8 cellular contexts compared by ENCODE assay signal in the genomic region with DNA sequence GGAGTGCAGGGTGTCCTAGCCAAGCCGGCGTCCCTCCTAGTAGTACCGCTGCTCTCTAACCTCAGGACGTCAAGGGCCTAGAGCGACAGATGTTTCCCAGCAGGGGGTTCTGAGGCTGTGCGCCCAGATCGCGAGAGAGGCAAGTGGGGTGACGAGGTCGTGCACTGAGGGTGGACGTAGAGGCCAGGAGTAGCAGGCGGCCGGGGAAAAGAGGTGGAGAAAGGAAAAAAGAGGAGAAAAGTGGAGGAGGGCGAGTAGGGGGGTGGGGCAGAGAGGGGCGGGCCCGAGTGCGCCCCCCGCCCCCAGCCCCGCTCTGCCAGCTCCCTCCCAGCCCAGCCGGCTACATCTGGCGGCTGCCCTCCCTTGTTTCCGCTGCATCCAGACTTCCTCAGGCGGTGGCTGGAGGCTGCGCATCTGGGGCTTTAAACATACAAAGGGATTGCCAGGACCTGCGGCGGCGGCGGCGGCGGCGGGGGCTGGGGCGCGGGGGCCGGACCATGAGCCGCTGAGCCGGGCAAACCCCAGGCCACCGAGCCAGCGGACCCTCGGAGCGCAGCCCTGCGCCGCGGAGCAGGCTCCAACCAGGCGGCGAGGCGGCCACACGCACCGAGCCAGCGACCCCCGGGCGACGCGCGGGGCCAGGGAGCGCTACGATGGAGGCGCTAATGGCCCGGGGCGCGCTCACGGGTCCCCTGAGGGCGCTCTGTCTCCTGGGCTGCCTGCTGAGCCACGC. TPM values are rescaled to one million over a fixed set of nuclear protein-coding genes. Genes with fewer than 3 reads are reported as not detected.
A peak's percentile ranks its signal among the peaks of the same experiment; 100 is the strongest.
DNase-seq lines count a peak whose midpoint lies in the region; ATAC-seq and TF ChIP-seq lines count a peak whose summit lies in the region.

A gene (plus strand): TSS at position 372 of the 733 bp plus-strand sequence. CDS start 282 bp downstream, at position 654.

- H3K4me1 Mint-ChIP-seq in activated naive CD8-positive, alpha-beta T cell treated with anti-CD3 and anti-CD28 coated beads, Interleukin-2, amount 50 U/mL, for 24 hours, result no peaks in the 10 kb centered on the region

- H3K4me1 ChIP-seq in SK-N-SH (ENCODE audit: control insufficient read depth in 1 of 2, insufficient read depth in 2 of 2, low read depth in 1 of 2, low read length in 1 of 2) (peaks cover 10 to 30% of the 10 kb centered on the region in 2 experiments), gastroesophageal sphincter (peaks cover 0 to 59% (median 9%) of the 10 kb centered on the region in 3 donors), ovary (ENCODE audit: insufficient read depth) (peaks cover 4% of the 10 kb centered on the region)

- no peaks in the 10 kb centered on the region for H3K9me3 Mint-ChIP-seq in activated naive CD8-positive, alpha-beta T cell treated with anti-CD3 and anti-CD28 coated beads, Interleukin-2, amount 50 U/mL, for 24 hours

- no peaks in the 10 kb centered on the region for H3K27me3 ChIP-seq in SK-N-SH (ENCODE audit: insufficient read depth)
- peaks cover 55% of the 10 kb centered on the region for H3K27me3 ChIP-seq in gastroesophageal sphincter
- H3K27me3 ChIP-seq in ovary, result no peaks in the 10 kb centered on the region

- H3K36me3 Mint-ChIP-seq in activated naive CD8-positive, alpha-beta T cell treated with anti-CD3 and anti-CD28 coated beads, Interleukin-2, amount 50 U/mL, for 24 hours (ENCODE audit: low read depth), result no peaks in the 10 kb centered on the region

- DNase-seq in EL, result peak; percentile 68
- peak; percentile 96 for DNase-seq in SK-N-SH
- peak; percentile 82 to 89 (median 85) for DNase-seq in ovary
- DNase-seq in activated naive CD8-positive, alpha-beta T cell treated with anti-CD3 and anti-CD28 coated beads, Interleukin-2, amount 50 U/mL, for 24 hours, result no peak
- no peak for DNase-seq in stimulated activated CD4-positive, alpha-beta T cell treated with anti-CD3 and anti-CD28 coated beads, Interleukin-2, amount 100 ng/mL, for 24 hours

- POLR2A ChIA-PET in SK-N-SH (lab: Yijun Ruan, JAX), result interaction anchor here (0.7 to 1.8 kb wide), 3 partner anchors 16 to 177 kb away, joined by 5 to 6 read pairs (median 5); a partner anchor contains a TSS

- peaks cover 33% of the 10 kb centered on the region for H3K27me3 Mint-ChIP-seq in activated naive CD8-positive, alpha-beta T cell treated with anti-CD3 and anti-CD28 coated beads, Interleukin-2, amount 50 U/mL, for 24 hours

- H3K4me3 Mint-ChIP-seq in activated naive CD8-positive, alpha-beta T cell treated with anti-CD3 and anti-CD28 coated beads, Interleukin-2, amount 50 U/mL, for 24 hours, result no peak within 1 kb of the TSS

- 19% methylated on average over 22 of the region's 63 CpGs for WGBS in SK-N-SH (ENCODE audit: low lambda C conversion rate)
- 5 to 10% methylated on average over 6 to 10 of the region's 63 CpGs for WGBS in gastroesophageal sphincter (ENCODE audit: low coverage in 1 of 2), 2 donors
- WGBS in ovary, 3 donors, result 0 to 1% (median 1%) methylated on average over 55 to 63 of the region's 63 CpGs

- H3K27ac ChIP-seq in SK-N-SH (ENCODE audit: low read depth in 2 of 2, low read length in 1 of 2) (peak within 1 kb of the TSS; percentile 74 to 98), gastroesophageal sphincter (peak within 1 kb of the TSS; percentile 60 to 88 (median 85)), ovary (peak within 1 kb of the TSS; percentile 83 to 87)

- no peak for TF ChIP-seq RAD21 in SK-N-SH (IDR thresholded peaks at IDR 0.05; ENCODE audit: low read length)

- no peaks in the 10 kb centered on the region for H3K9me2 ChIP-seq in SK-N-SH

- H3K4me3 ChIP-seq in SK-N-SH (ENCODE audit: low read depth in 2 of 2, low read length in 1 of 2) (peak within 1 kb of the TSS; percentile 88 to 96), gastroesophageal sphincter (peak within 1 kb of the TSS; percentile 44 to 61), ovary (peak within 1 kb of the TSS; percentile 65)

- ATAC-seq in gastroesophageal sphincter, result peak; percentile 73
- ATAC-seq in activated naive CD8-positive, alpha-beta T cell treated with anti-CD3 and anti-CD28 coated beads, Interleukin-2, amount 50 U/mL, for 24 hours, result no peak
- no peak for ATAC-seq in GM19455 (IDR thresholded peaks at IDR 0.05; ENCODE audit: unreplicated experiment)
- ATAC-seq in GM21529 (IDR thresholded peaks at IDR 0.05; ENCODE audit: unreplicated experiment), result no peak

- H3K9me3 ChIP-seq in SK-N-SH (no peaks in the 10 kb centered on the region), gastroesophageal sphincter (no peaks in the 10 kb centered on the region), ovary (no peaks in the 10 kb centered on the region)

- peaks cover 48% of the 10 kb centered on the region for H3K79me2 ChIP-seq in SK-N-SH (ENCODE audit: insufficient read depth)

- H3K4me2 ChIP-seq in SK-N-SH, result peak within 1 kb of the TSS; percentile 90

- no peak within 1 kb of the TSS for H3K27ac Mint-ChIP-seq in activated naive CD8-positive, alpha-beta T cell treated with anti-CD3 and anti-CD28 coated beads, Interleukin-2, amount 50 U/mL, for 24 hours

- TF ChIP-seq POLR2A in gastroesophageal sphincter (IDR thresholded peaks at IDR 0.05) (peak; percentile 35 to 74), ovary (IDR thresholded peaks at IDR 0.05) (no peak)

- CTCF ChIA-PET in SK-N-SH (lab: Yijun Ruan, JAX), result interaction anchor here (2.2 to 3.5 kb wide), 4 partner anchors 14 to 24 kb away, joined by 10 to 22 read pairs (median 10); no protein-coding TSS in a partner anchor

- TF ChIP-seq EP300 in SK-N-SH (IDR thresholded peaks at IDR 0.05; ENCODE audit: borderline replicate concordance in 1 of 2, low read depth in 1 of 2, low read length in 1 of 2) (peak; percentile 25 to 63; a peak in 2 of 4 replicates), gastroesophageal sphincter (IDR thresholded peaks at IDR 0.05) (no peak), ovary (IDR thresholded peaks at IDR 0.05) (no peak)

- peaks cover 26% of the 10 kb centered on the region for H4K20me1 ChIP-seq in SK-N-SH (ENCODE audit: insufficient read depth)

- H3K9ac ChIP-seq in SK-N-SH, result peak within 1 kb of the TSS; percentile 94

- H3F3A ChIP-seq in SK-N-SH (replicated peaks; ENCODE audit: insufficient read depth), result peaks cover 14% of the 10 kb centered on the region

- intact Hi-C loops in ovary (cut with DNase I), result no loop called here

- no peak for TF ChIP-seq CTCF in SK-N-SH (IDR thresholded peaks at IDR 0.05)
- TF ChIP-seq CTCF in gastroesophageal sphincter (IDR thresholded peaks at IDR 0.05), result no peak
- TF ChIP-seq CTCF in ovary (IDR thresholded peaks at IDR 0.05), result no peak

- H3K36me3 ChIP-seq in SK-N-SH (replicated peaks in 1 of 2; ENCODE audit: control insufficient read depth in 1 of 2, insufficient read depth in 2 of 2, low read length in 1 of 2), result peaks cover 25 to 26% of the 10 kb centered on the region in 2 experiments
- peaks cover 0 to 10% of the 10 kb centered on the region in 2 donors for H3K36me3 ChIP-seq in gastroesophageal sphincter
- H3K36me3 ChIP-seq in ovary, result no peaks in the 10 kb centered on the region

- H2AFZ ChIP-seq in SK-N-SH (ENCODE audit: low read depth), result no peak within 1 kb of the TSS

TF ChIP-seq in SK-N-SH, 30 proteins besides CTCF, POLR2A, EP300 and RAD21 (continues in another document):
- TF ChIP-seq NRF1 (IDR thresholded peaks at IDR 0.05; ENCODE audit: low read depth, low read length), result peak; percentile 56
- no peak for TF ChIP-seq RXRA (IDR thresholded peaks at IDR 0.05; ENCODE audit: borderline replicate concordance, low read depth)
- TF ChIP-seq GABPA (IDR thresholded peaks at IDR 0.05; ENCODE audit: low read depth), result no peak
- TF ChIP-seq RFX5 (IDR thresholded peaks at IDR 0.05; ENCODE audit: low read length), result no peak
- TF ChIP-seq TEAD4 (IDR thresholded peaks at IDR 0.05; ENCODE audit: borderline replicate concordance, insufficient read depth), result no peak
- TF ChIP-seq, protein P1, sequence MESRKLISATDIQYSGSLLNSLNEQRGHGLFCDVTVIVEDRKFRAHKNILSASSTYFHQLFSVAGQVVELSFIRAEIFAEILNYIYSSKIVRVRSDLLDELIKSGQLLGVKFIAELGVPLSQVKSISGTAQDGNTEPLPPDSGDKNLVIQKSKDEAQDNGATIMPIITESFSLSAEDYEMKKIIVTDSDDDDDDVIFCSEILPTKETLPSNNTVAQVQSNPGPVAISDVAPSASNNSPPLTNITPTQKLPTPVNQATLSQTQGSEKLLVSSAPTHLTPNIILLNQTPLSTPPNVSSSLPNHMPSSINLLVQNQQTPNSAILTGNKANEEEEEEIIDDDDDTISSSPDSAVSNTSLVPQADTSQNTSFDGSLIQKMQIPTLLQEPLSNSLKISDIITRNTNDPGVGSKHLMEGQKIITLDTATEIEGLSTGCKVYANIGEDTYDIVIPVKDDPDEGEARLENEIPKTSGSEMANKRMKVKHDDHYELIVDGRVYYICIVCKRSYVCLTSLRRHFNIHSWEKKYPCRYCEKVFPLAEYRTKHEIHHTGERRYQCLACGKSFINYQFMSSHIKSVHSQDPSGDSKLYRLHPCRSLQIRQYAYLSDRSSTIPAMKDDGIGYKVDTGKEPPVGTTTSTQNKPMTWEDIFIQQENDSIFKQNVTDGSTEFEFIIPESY (IDR thresholded peaks at IDR 0.05; ENCODE audit: borderline replicate concordance, low read depth), result no peak
- TF ChIP-seq JUND (IDR thresholded peaks at IDR 0.05), result no peak
- peak; percentile 39 for TF ChIP-seq CHD2 (IDR thresholded peaks at IDR 0.05; ENCODE audit: low read length, partially characterized antibody)
- 0 out of 2 replicates have a peak, but pooled peaks have one; percentile 7 for TF ChIP-seq RCOR1 (IDR thresholded peaks at IDR 0.05; ENCODE audit: low read length)
- TF ChIP-seq FOXJ3 (CRISPR knock-in tag; IDR thresholded peaks at IDR 0.05), result peak; percentile 41; the same call in 1 of the 2 replicates
- TF ChIP-seq POLR2AphosphoS5 (IDR thresholded peaks at IDR 0.05; ENCODE audit: low read depth, low read length), result peak; percentile 42; the same call in 1 of the 2 replicates
- TF ChIP-seq MXI1 (IDR thresholded peaks at IDR 0.05; ENCODE audit: low read depth, low read length), result peak; percentile 34; the same call in 1 of the 2 replicates
- TF ChIP-seq TCF12 (IDR thresholded peaks at IDR 0.05), result peak; percentile 54; the same call in 1 of the 2 replicates
- TF ChIP-seq TAF1 (IDR thresholded peaks at IDR 0.05; ENCODE audit: borderline replicate concordance, low read depth, low read length), result peak; percentile 65

RNA-seq across cellular contexts. Expression of the gene that starts here (rescaled TPM):
- polyA plus RNA-seq in SK-N-SH (2012; rRNA removed) (963 and 1,101 TPM in 2 replicates), ovary (100 to 1,000 TPM; 191 to 483 TPM)
- 657 and 848 TPM in 2 replicates for polyA plus RNA-seq in SK-N-SH (2012; cell fraction: cytosol; rRNA removed)
- 471 and 582 TPM in 2 replicates for polyA plus RNA-seq in SK-N-SH (2012; cell fraction: nucleus; rRNA removed)
- total RNA-seq in gastroesophageal sphincter (100 to 1,000 TPM; 155 to 309 (median 265) TPM), ovary (100 to 1,000 TPM; 102 to 629 (median 300) TPM)

Comparison
In these comparisons a context has a peak if more than half of its experiments do, and no peak if none do; other contexts are left out.
1. DNase-seq: peak in EL (single experiment), SK-N-SH (single experiment) and ovary (5 of 5); none in activated naive CD8-positive, alpha-beta T cell treated with anti-CD3 and anti-CD28 coated beads, Interleukin-2, amount 50 U/mL, for 24 hours (single experiment) and stimulated activated CD4-positive, alpha-beta T cell treated with anti-CD3 and anti-CD28 coated beads, Interleukin-2, amount 100 ng/mL, for 24 hours (0 of 2).
2. Peak in every context shown above with its lines, with median percentiles within 50 percentile points of each other: H3K27ac ChIP-seq and H3K4me3 ChIP-seq.